ENCODE assay signal across 9 cellular contexts in the genomic region with DNA sequence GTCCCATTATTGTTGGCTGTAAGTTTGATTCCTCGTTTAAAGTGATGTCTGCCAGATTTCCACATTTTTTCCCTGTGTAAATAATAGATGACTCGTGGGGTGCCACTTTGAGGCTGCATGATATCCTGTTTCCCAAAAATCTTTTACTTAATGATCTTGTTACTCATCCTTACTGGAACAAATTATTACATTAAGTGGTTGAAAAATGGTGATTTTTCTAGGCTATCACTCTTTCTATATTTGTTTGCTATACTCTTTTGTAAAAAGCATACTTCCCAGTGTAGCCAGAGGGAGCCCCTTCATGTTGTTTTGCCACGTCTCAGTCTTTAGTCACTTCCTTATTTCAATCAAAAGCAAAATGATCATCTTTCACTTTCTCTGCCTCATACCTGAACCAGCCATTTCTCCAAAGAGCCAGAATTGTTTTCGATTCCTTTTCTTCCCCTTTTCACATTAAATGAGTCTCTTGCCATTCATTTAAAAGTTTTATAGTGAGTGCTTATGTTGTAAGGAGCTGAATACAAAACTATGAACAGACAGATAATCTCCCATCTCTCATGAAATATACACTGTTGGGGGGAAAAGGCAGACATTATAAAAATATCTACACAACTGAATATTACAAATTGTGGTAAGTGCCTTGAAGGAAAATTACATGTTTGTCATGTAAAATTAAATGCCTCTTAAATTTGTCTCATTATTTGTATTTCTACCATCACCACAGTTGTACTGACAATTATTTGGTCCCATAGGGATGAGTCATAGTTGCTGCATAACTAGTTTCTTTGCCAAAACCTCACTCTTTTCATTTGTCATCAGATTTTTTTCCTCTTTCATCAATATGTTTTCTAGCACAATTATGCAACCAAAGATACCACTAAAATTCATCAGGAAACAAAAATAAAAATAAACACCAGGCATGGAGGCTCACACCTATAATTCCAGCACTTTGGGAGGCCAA. TPM values are rescaled to one million over a fixed set of nuclear protein-coding genes. Genes with fewer than 3 reads are reported as not detected.
DNase-seq lines count a peak whose midpoint lies in the region; ATAC-seq, FAIRE-seq and TF ChIP-seq lines count a peak whose summit lies in the region.
"Had no signal": no experiment of that assay in that cellular context is flagged by ENCODE, and none has a peak within 500 bp of the region (broad histone marks: within the 10 kb centered on the region; RNA-seq: fewer than 3 reads in every experiment).

No MANE protein-coding gene starts in this region.

- POLR2A ChIA-PET in activated CD4-positive, alpha-beta T cell treated with anti-CD3 and anti-CD28 coated beads, Interleukin-2, amount 10 ng/mL, durations not matched to agents 7 days and 5 days (lab: Charles Lee), result no interaction called here

- TF ChIP-seq POLR2A in H54 (IDR thresholded peaks at IDR 0.05; ENCODE audit: low read depth, low read length), result no peak

- H3K27ac Mint-ChIP-seq in activated CD4-positive, alpha-beta T cell treated with anti-CD3 and anti-CD28 coated beads, Interleukin-2, amount 10 ng/mL, durations not matched to agents 7 days and 5 days, result peak overlapping the region; percentile 90
- H3K27ac Mint-ChIP-seq in natural killer cell treated with Interleukin-12 subunit alpha and Interleukin-12 subunit beta and Interleukin-15 and Interleukin-18, amount 100 ng/mL, for 72 hours, result peak overlapping the region; percentile 22 to 69
- H3K27ac Mint-ChIP-seq: brain had no signal

- H3K9me3 Mint-ChIP-seq in activated CD4-positive, alpha-beta T cell treated with anti-CD3 and anti-CD28 coated beads, Interleukin-2, amount 10 ng/mL, durations not matched to agents 7 days and 5 days, result peaks cover 2% of the 10 kb centered on the region
- no peaks in the 10 kb centered on the region for H3K9me3 Mint-ChIP-seq in natural killer cell treated with Interleukin-12 subunit alpha and Interleukin-12 subunit beta and Interleukin-15 and Interleukin-18, amount 100 ng/mL, for 72 hours
- H3K9me3 Mint-ChIP-seq: brain had no signal

- peaks cover 2% of the 10 kb centered on the region for H3K36me3 Mint-ChIP-seq in activated CD4-positive, alpha-beta T cell treated with anti-CD3 and anti-CD28 coated beads, Interleukin-2, amount 10 ng/mL, durations not matched to agents 7 days and 5 days (ENCODE audit: low read depth)
- no peaks in the 10 kb centered on the region for H3K36me3 Mint-ChIP-seq in natural killer cell treated with Interleukin-12 subunit alpha and Interleukin-12 subunit beta and Interleukin-15 and Interleukin-18, amount 100 ng/mL, for 72 hours
- H3K36me3 Mint-ChIP-seq: brain had no signal

- peak; percentile 93 for FAIRE-seq in H54 (lab: Jason Lieb, UNC)

- peaks cover 17% of the 10 kb centered on the region for H3K4me1 Mint-ChIP-seq in activated CD4-positive, alpha-beta T cell treated with anti-CD3 and anti-CD28 coated beads, Interleukin-2, amount 10 ng/mL, durations not matched to agents 7 days and 5 days
- peaks cover 7 to 8% of the 10 kb centered on the region in 2 donors for H3K4me1 Mint-ChIP-seq in natural killer cell treated with Interleukin-12 subunit alpha and Interleukin-12 subunit beta and Interleukin-15 and Interleukin-18, amount 100 ng/mL, for 72 hours (ENCODE audit: low read depth in 2 of 2)

- peak in 1 of 2 donors; percentile 46 for ATAC-seq in natural killer cell treated with Interleukin-12 subunit alpha and Interleukin-12 subunit beta and Interleukin-15 and Interleukin-18, amount 100 ng/mL, for 72 hours

- H3K4me3 Mint-ChIP-seq in activated CD4-positive, alpha-beta T cell treated with anti-CD3 and anti-CD28 coated beads, Interleukin-2, amount 10 ng/mL, durations not matched to agents 7 days and 5 days, result peak overlapping the region; percentile 42
- peak overlapping the region; percentile 26 for H3K4me3 Mint-ChIP-seq in natural killer cell treated with Interleukin-12 subunit alpha and Interleukin-12 subunit beta and Interleukin-15 and Interleukin-18, amount 100 ng/mL, for 72 hours
- H3K4me3 Mint-ChIP-seq: brain had no signal

- CTCF ChIA-PET in activated CD4-positive, alpha-beta T cell treated with anti-CD3 and anti-CD28 coated beads, Interleukin-2, amount 10 ng/mL, durations not matched to agents 7 days and 5 days (lab: Charles Lee), result interaction anchor here (1.0 kb wide), 1 partner anchor 15 kb away, joined by 3 read pairs; no protein-coding TSS in a partner anchor

- H3K27me3 Mint-ChIP-seq in activated CD4-positive, alpha-beta T cell treated with anti-CD3 and anti-CD28 coated beads, Interleukin-2, amount 10 ng/mL, durations not matched to agents 7 days and 5 days, result no peaks in the 10 kb centered on the region
- H3K27me3 Mint-ChIP-seq in natural killer cell treated with Interleukin-12 subunit alpha and Interleukin-12 subunit beta and Interleukin-15 and Interleukin-18, amount 100 ng/mL, for 72 hours, result peaks cover 0 to under 1% of the 10 kb centered on the region in 2 donors
- H3K27me3 Mint-ChIP-seq: brain had no signal

- peak; percentile 43 for DNase-seq in activated CD4-positive, alpha-beta T cell treated with anti-CD3 and anti-CD28 coated beads, Interleukin-2, amount 10 ng/mL, durations not matched to agents 7 days and 5 days
- no peak for DNase-seq in activated CD4-positive, alpha-beta T cell treated with anti-CD3 and anti-CD28 coated beads, Interleukin-2, amount 50 U/mL, for 4 hours
- no peak for DNase-seq in H54 (ENCODE audit: insufficient read length, low spot score)
- peak; percentile 74 to 84 for DNase-seq in Kasumi-1 (lab: John Stamatoyannopoulos, UW)
- DNase-seq in astrocyte of the hippocampus (ENCODE audit: low read depth, low spot score), result peak; percentile 45
- DNase-seq in natural killer cell treated with Interleukin-12 subunit alpha and Interleukin-12 subunit beta and Interleukin-15 and Interleukin-18, amount 100 ng/mL, for 72 hours (ENCODE audit: low spot score), result no peak
- DNase-seq in SK-N-DZ (ENCODE audit: low spot score), result no peak
- no peak for DNase-seq in NCI-H748 treated with DMSO at 0.1 percent for 48 hours (lab: John Stamatoyannopoulos, UW)

RNA-seq across cellular contexts. Expression of gene ADGRG7, which starts 41.5 kb away (rescaled TPM):
- total RNA-seq in activated CD4-positive, alpha-beta T cell treated with anti-CD3 and anti-CD28 coated beads, Interleukin-2, amount 10 ng/mL, durations not matched to agents 7 days and 5 days, result not detected
- total RNA-seq in natural killer cell treated with Interleukin-12 subunit alpha and Interleukin-12 subunit beta and Interleukin-15 and Interleukin-18, amount 100 ng/mL, for 72 hours, result not detected
- not detected in 2 replicates for polyA plus RNA-seq in SK-N-DZ (2014; cell fraction: cytosol; rRNA removed)
- 0.09 TPM in 1 of 2 replicates, not detected in the other for polyA plus RNA-seq in SK-N-DZ (2014; cell fraction: nucleus; rRNA removed)

RNA-seq across cellular contexts. Expression of gene TFG, which starts 58.4 kb away (rescaled TPM):
- total RNA-seq in activated CD4-positive, alpha-beta T cell treated with anti-CD3 and anti-CD28 coated beads, Interleukin-2, amount 10 ng/mL, durations not matched to agents 7 days and 5 days, result 10 to 100 TPM; 49.1 to 58.5 TPM
- 10 to 100 TPM; 45.8 to 56.2 TPM for total RNA-seq in natural killer cell treated with Interleukin-12 subunit alpha and Interleukin-12 subunit beta and Interleukin-15 and Interleukin-18, amount 100 ng/mL, for 72 hours
- 53.9 and 57.1 TPM in 2 replicates for polyA plus RNA-seq in SK-N-DZ (2014; cell fraction: cytosol; rRNA removed)
- 32.0 and 48.2 TPM in 2 replicates for polyA plus RNA-seq in SK-N-DZ (2014; cell fraction: nucleus; rRNA removed)

Comparison
In these comparisons a context has a peak if more than half of its experiments do, and no peak if none do; other contexts are left out.
1. DNase-seq: peak in activated CD4-positive, alpha-beta T cell treated with anti-CD3 and anti-CD28 coated beads, Interleukin-2, amount 10 ng/mL, durations not matched to agents 7 days and 5 days (single experiment), Kasumi-1 (2 of 2) and astrocyte of the hippocampus (single experiment); none in activated CD4-positive, alpha-beta T cell treated with anti-CD3 and anti-CD28 coated beads, Interleukin-2, amount 50 U/mL, for 4 hours (0 of 2), H54 (single experiment), natural killer cell treated with Interleukin-12 subunit alpha and Interleukin-12 subunit beta and Interleukin-15 and Interleukin-18, amount 100 ng/mL, for 72 hours (single experiment), SK-N-DZ (single experiment) and NCI-H748 treated with DMSO at 0.1 percent for 48 hours (single experiment).